ENCODE assay signal across 26 cellular contexts in genomic region chr4:100494166-100494565, GRCh38. TPM values are rescaled to one million over a fixed set of nuclear protein-coding genes. Genes with fewer than 3 reads are reported as not detected.
DNase-seq lines count a peak whose midpoint lies in the region; ATAC-seq and TF ChIP-seq lines count a peak whose summit lies in the region.
"Had no signal": no experiment of that assay in that cellular context is flagged by ENCODE, and none has a peak within 500 bp of the region (broad histone marks: within the 10 kb centered on the region; RNA-seq: fewer than 3 reads in every experiment).

No MANE protein-coding gene starts in this region.

- H3K4me1 Mint-ChIP-seq in HFFc6 (ENCODE audit: low read depth) = peaks cover 36% of the 10 kb centered on the region
- H3K4me1 Mint-ChIP-seq: activated CD4-positive, alpha-beta memory T cell treated with anti-CD3 and anti-CD28 coated beads, Interleukin-2, amount 10 ng/mL, durations not matched to agents 7 days and 5 days; activated naive CD8-positive, alpha-beta T cell treated with anti-CD3 and anti-CD28 coated beads, Interleukin-2, amount 50 U/mL, for 24 hours; H9 had no signal

- H3K36me3 Mint-ChIP-seq in HFFc6 (ENCODE audit: low read depth) = peaks cover 9% of the 10 kb centered on the region

- no peak overlapping the region for H3K27ac ChIP-seq in gastrocnemius medialis
- H3K27ac ChIP-seq: breast epithelium, colonic mucosa, esophagus squamous epithelium, hepatocyte had no signal

- no peak overlapping the region for H3K4me3 ChIP-seq in AG10803 (ENCODE audit: low read length)
- H3K4me3 ChIP-seq in choroid plexus epithelial cell (ENCODE audit: low read depth, low read length) = no peak overlapping the region
- no peak overlapping the region for H3K4me3 ChIP-seq in gastrocnemius medialis
- H3K4me3 ChIP-seq: breast epithelium, colonic mucosa, esophagus squamous epithelium, hepatocyte, K562 had no signal

- in situ Hi-C loops in gastrocnemius medialis (cut with MboI; ENCODE audit: low sequenced_read_pairs in 4 of 4) = no loop called here

- no peaks in the 10 kb centered on the region for H3K27me3 ChIP-seq in gastrocnemius medialis
- H3K27me3 ChIP-seq: breast epithelium, colonic mucosa, esophagus squamous epithelium, hepatocyte had no signal

- peak overlapping the region; percentile 48 for H3K27ac Mint-ChIP-seq in HFFc6
- H3K27ac Mint-ChIP-seq: activated CD4-positive, alpha-beta memory T cell treated with anti-CD3 and anti-CD28 coated beads, Interleukin-2, amount 10 ng/mL, durations not matched to agents 7 days and 5 days; activated naive CD8-positive, alpha-beta T cell treated with anti-CD3 and anti-CD28 coated beads, Interleukin-2, amount 50 U/mL, for 24 hours; H9 had no signal

- no peaks in the 10 kb centered on the region for H3K36me3 ChIP-seq in gastrocnemius medialis
- H3K36me3 ChIP-seq: breast epithelium, colonic mucosa, esophagus squamous epithelium had no signal

- peaks cover 7% of the 10 kb centered on the region for H3K9me3 Mint-ChIP-seq in HFFc6
- H3K9me3 Mint-ChIP-seq: H9 had no signal

- intact Hi-C loops in gastrocnemius medialis (cut with DNase I; ENCODE audit: low total_unique reads) = no loop called here

- TF ChIP-seq CTCF in AG10803 (conservative IDR thresholded peaks at IDR 0.05; ENCODE audit: low read length) (no peak), HFFc6 (IDR thresholded peaks at IDR 0.05) (no peak), choroid plexus epithelial cell (conservative IDR thresholded peaks at IDR 0.05; ENCODE audit: low read depth, low read length) (no peak), gastrocnemius medialis (IDR thresholded peaks at IDR 0.05 in 4 of 5, conservative IDR thresholded peaks at IDR 0.05 in 1 of 5) (no peak)

- DNase-seq in AG10803 (ENCODE audit: low read depth) = peak; percentile 64
- DNase-seq in HFFc6 = peak; percentile 43
- peak; percentile 50 for DNase-seq in choroid plexus epithelial cell (ENCODE audit: low read depth)
- peak; percentile 63 for DNase-seq in iris pigment epithelial cell (ENCODE audit: low read depth)
- no peak for DNase-seq in activated T-cell treated with anti-CD3 and anti-CD28 coated beads, Interleukin-2, amount 50 U/mL, for 1 hour
- no peak for DNase-seq in activated T-cell treated with anti-CD3 and anti-CD28 coated beads for 4 hours
- no peak for DNase-seq in NCI-H524 (lab: John Stamatoyannopoulos, UW)
- DNase-seq in gastrocnemius medialis = no peak
- DNase-seq: activated CD4-positive, alpha-beta memory T cell treated with anti-CD3 and anti-CD28 coated beads, Interleukin-2, amount 10 ng/mL, durations not matched to agents 7 days and 5 days; activated gamma-delta T cell; activated naive CD8-positive, alpha-beta T cell treated with anti-CD3 and anti-CD28 coated beads, Interleukin-2, amount 50 U/mL, for 24 hours; AML-193; colonic mucosa; COR-L47; DND-41; esophagus squamous epithelium; H9; left ventricle myocardium superior; NCI-H146; NCI-H524 treated with DMSO at 0.1 percent for 48 hours; RPMI8226; substantia nigra had no signal

- no peaks in the 10 kb centered on the region for H3K27me3 Mint-ChIP-seq in HFFc6 (ENCODE audit: insufficient read depth)
- H3K27me3 Mint-ChIP-seq: activated CD4-positive, alpha-beta memory T cell treated with anti-CD3 and anti-CD28 coated beads, Interleukin-2, amount 10 ng/mL, durations not matched to agents 7 days and 5 days; activated naive CD8-positive, alpha-beta T cell treated with anti-CD3 and anti-CD28 coated beads, Interleukin-2, amount 50 U/mL, for 24 hours had no signal

- no peaks in the 10 kb centered on the region for H3K9me3 ChIP-seq in gastrocnemius medialis
- H3K9me3 ChIP-seq: colonic mucosa had no signal

- no peaks in the 10 kb centered on the region for H3K4me1 ChIP-seq in gastrocnemius medialis
- H3K4me1 ChIP-seq: breast epithelium, colonic mucosa, esophagus squamous epithelium had no signal

- ATAC-seq in gastrocnemius medialis = no peak
- ATAC-seq: activated CD4-positive, CD25-positive, alpha-beta regulatory T cell treated with anti-CD3 and anti-CD28 coated beads, Interleukin-2, amount 50 U/mL, for 24 hours; activated naive CD8-positive, alpha-beta T cell treated with anti-CD3 and anti-CD28 coated beads, Interleukin-2, amount 50 U/mL, for 24 hours; K562; left ventricle myocardium superior had no signal

- peak overlapping the region; percentile 40 for H3K4me3 Mint-ChIP-seq in HFFc6
- H3K4me3 Mint-ChIP-seq: activated CD4-positive, alpha-beta memory T cell treated with anti-CD3 and anti-CD28 coated beads, Interleukin-2, amount 10 ng/mL, durations not matched to agents 7 days and 5 days; activated naive CD8-positive, alpha-beta T cell treated with anti-CD3 and anti-CD28 coated beads, Interleukin-2, amount 50 U/mL, for 24 hours; H9 had no signal

- no peak for TF ChIP-seq POLR2A in gastrocnemius medialis (IDR thresholded peaks at IDR 0.05)

RNA-seq across cellular contexts. Expression of gene EMCN, which starts 23.7 kb away (rescaled TPM):
- under 1 TPM; 0.07 to 0.66 (median 0.47) TPM for total RNA-seq in HFFc6 (2021; fragmentation: NEBNext Ultra II Directional; extraction: Animal tissue kit (Norgen Biotek cat#: 25700))
- total RNA-seq in gastrocnemius medialis = 10 to 100 TPM; 10.8 to 27.5 (median 12.2) TPM
- total RNA-seq: activated CD4-positive, alpha-beta memory T cell treated with anti-CD3 and anti-CD28 coated beads, Interleukin-2, amount 10 ng/mL, durations not matched to agents 7 days and 5 days; H9; K562 had no signal

Comparison
In these comparisons a context has a peak if more than half of its experiments do, and no peak if none do; other contexts are left out.
1. DNase-seq: peak in AG10803 (single experiment), HFFc6 (single experiment), choroid plexus epithelial cell (single experiment) and iris pigment epithelial cell (single experiment); none in activated T-cell treated with anti-CD3 and anti-CD28 coated beads, Interleukin-2, amount 50 U/mL, for 1 hour (single experiment), activated T-cell treated with anti-CD3 and anti-CD28 coated beads for 4 hours (single experiment), NCI-H524 (0 of 2) and gastrocnemius medialis (0 of 2).
2. RNA of gene EMCN, which starts 23.7 kb away (total RNA-seq): 10.8 to 27.5 TPM in gastrocnemius medialis; 0.07 to 0.66 TPM in HFFc6; every median in the first group is over 4 times any median in the second.